10 cellular contexts compared by ENCODE assay signal in the genomic region with DNA sequence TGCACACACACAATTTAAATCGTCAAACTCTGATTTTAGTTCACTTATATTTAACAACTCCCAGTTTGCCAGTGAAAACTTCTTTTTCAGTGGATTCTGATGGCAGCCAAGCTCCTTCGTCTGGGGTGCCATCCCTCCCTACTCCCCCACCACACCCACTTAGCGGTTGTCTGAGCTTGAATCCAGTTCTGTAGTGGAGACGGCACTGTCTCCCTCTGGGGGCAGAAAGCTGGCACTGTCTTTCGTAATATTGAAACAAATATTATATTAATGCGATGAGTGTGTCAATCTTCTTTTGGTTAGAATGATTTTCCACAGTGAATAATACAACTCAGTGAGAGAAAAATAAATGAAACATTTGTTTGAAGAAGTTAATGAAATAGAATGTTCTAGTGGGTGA. TPM values are rescaled to one million over a fixed set of nuclear protein-coding genes. Genes with fewer than 3 reads are reported as not detected.
A peak's percentile ranks its signal among the peaks of the same experiment; 100 is the strongest.
DNase-seq lines count a peak whose midpoint lies in the region; ATAC-seq and TF ChIP-seq lines count a peak whose summit lies in the region.
"Had no signal": no experiment of that assay in that cellular context is flagged by ENCODE, and none has a peak within 500 bp of the region (broad histone marks: within the 10 kb centered on the region; RNA-seq: fewer than 3 reads in every experiment).

No MANE protein-coding gene starts in this region.

- POLR2A ChIA-PET in Panc1 (lab: Charles Lee): no interaction called here
- POLR2A ChIA-PET in activated CD4-positive, alpha-beta memory T cell treated with anti-CD3 and anti-CD28 coated beads for 36 hours (lab: Charles Lee): no interaction called here

- H3K4me1 Mint-ChIP-seq in type B pancreatic cell (ENCODE audit: unreplicated experiment): no peaks in the 10 kb centered on the region
- H3K4me1 Mint-ChIP-seq in activated CD4-positive, alpha-beta memory T cell treated with anti-CD3 and anti-CD28 coated beads for 36 hours (ENCODE audit: low read depth): no peaks in the 10 kb centered on the region

- H4K20me1 ChIP-seq in mammary epithelial cell (ENCODE audit: insufficient read depth, low read length): no peaks in the 10 kb centered on the region

- H3K4me3 Mint-ChIP-seq in type B pancreatic cell: no peak overlapping the region
- H3K4me3 Mint-ChIP-seq in activated CD4-positive, alpha-beta memory T cell treated with anti-CD3 and anti-CD28 coated beads for 36 hours: no peak overlapping the region

- peaks cover 9% of the 10 kb centered on the region for H3K27me3 Mint-ChIP-seq in type B pancreatic cell
- H3K27me3 Mint-ChIP-seq in activated CD4-positive, alpha-beta memory T cell treated with anti-CD3 and anti-CD28 coated beads for 36 hours: peaks cover 10% of the 10 kb centered on the region

- no peak overlapping the region for H2AFZ ChIP-seq in mammary epithelial cell (ENCODE audit: low read depth, low read length)

- CTCF ChIA-PET in mammary epithelial cell (lab: Charles Lee; ENCODE audit: low non-redundant PET): interaction anchor here (0.7 to 1.0 kb wide), 2 partner anchors 11 to 159 kb away, joined by 3 to 4 read pairs; no protein-coding TSS in a partner anchor
- CTCF ChIA-PET in Panc1 (lab: Charles Lee): interaction anchor here (1.0 kb wide), 1 partner anchor 158 kb away, joined by 3 read pairs; no protein-coding TSS in a partner anchor
- CTCF ChIA-PET in activated CD4-positive, alpha-beta memory T cell treated with anti-CD3 and anti-CD28 coated beads for 36 hours (lab: Charles Lee): interaction anchor here (0.9 to 4.2 kb wide), 5 partner anchors 7 to 341 kb away, joined by 3 to 17 read pairs (median 4); no protein-coding TSS in a partner anchor

- no peak for ATAC-seq in Panc1

- WGBS in mammary epithelial cell (ENCODE audit: low coverage, missing lambda C conversion rate): 65% methylated on average over 6 of the region's 6 CpGs
- WGBS in thyroid gland, 2 donors: 75 to 83% methylated on average over 6 of the region's 6 CpGs

- DNase-seq in mammary epithelial cell: no peak
- no peak for DNase-seq in breast epithelium (ENCODE audit: low spot score in 2 of 2)
- no peak for DNase-seq in Panc1 (ENCODE audit: low read depth, low spot score)
- peak; percentile 40 for DNase-seq in epithelial cell of esophagus (ENCODE audit: low read depth)
- no peak for DNase-seq in type B pancreatic cell (ENCODE audit: extremely low spot score, unreplicated experiment)
- no peak for DNase-seq in thyroid gland
- no peak for DNase-seq in NCI-H446 treated with DMSO at 0.1 percent for 48 hours (lab: John Stamatoyannopoulos, UW)
- no peak for DNase-seq in activated CD4-positive, alpha-beta memory T cell treated with anti-CD3 and anti-CD28 coated beads for 36 hours
- DNase-seq: stimulated activated CD4-positive, alpha-beta T cell treated with anti-CD3 and anti-CD28 coated beads, Interleukin-15, amount 100 ng/mL, for 24 hours had no signal

- H3K27me3 ChIP-seq in mammary epithelial cell (ENCODE audit: insufficient read depth, low read length) (no peaks in the 10 kb centered on the region), breast epithelium (no peaks in the 10 kb centered on the region), Panc1 (ENCODE audit: control insufficient read depth, insufficient read depth, low read length) (no peaks in the 10 kb centered on the region; the same call in none of the 2 replicates), thyroid gland (no peaks in the 10 kb centered on the region)

- BruUV-seq in mammary epithelial cell (replicated peaks; lab: Mats Ljungman, UMichigan): no TSS peak
- no TSS peak for BruUV-seq in Panc1 (replicated peaks; lab: Mats Ljungman, UMichigan)

- H3K79me2 ChIP-seq in mammary epithelial cell (ENCODE audit: insufficient read depth, low read length): no peaks in the 10 kb centered on the region

- TF ChIP-seq CTCF in mammary epithelial cell (conservative IDR thresholded peaks at IDR 0.05 in 1 of 2, IDR thresholded peaks at IDR 0.05 in 1 of 2; ENCODE audit: extremely low read depth in 1 of 2, insufficient read depth in 1 of 2, low read depth in 1 of 2, low read length in 2 of 2) (peak; percentile 36 to 49), breast epithelium (IDR thresholded peaks at IDR 0.05) (no peak), Panc1 (IDR thresholded peaks at IDR 0.05) (peak; percentile 66), epithelial cell of esophagus (IDR thresholded peaks at IDR 0.05; ENCODE audit: insufficient read depth, low read depth, low read length, missing control alignments) (peak; percentile 58), type B pancreatic cell (conservative IDR thresholded peaks at IDR 0.05) (peak; percentile 62), thyroid gland (IDR thresholded peaks at IDR 0.05) (no peak)

- H3K9me3 ChIP-seq in mammary epithelial cell (replicated peaks; ENCODE audit: insufficient read depth, low read length) (no peaks in the 10 kb centered on the region), breast epithelium (no peaks in the 10 kb centered on the region), Panc1 (ENCODE audit: control insufficient read depth, insufficient read depth, low read depth, low read length) (no peaks in the 10 kb centered on the region), thyroid gland (no peaks in the 10 kb centered on the region)

- in situ Hi-C loops in mammary epithelial cell (cut with MboI; ENCODE audit: low sequenced_read_pairs in 2 of 2) (loop anchor here (5.0 to 25.0 kb wide), 2 partner anchors 156 to 476 kb away; no protein-coding TSS in a partner anchor), Panc1 (cut with HindIII; ENCODE audit: low pct_unique_long_range_greater_than_20kb, low sequenced_read_pairs) (no loop called here)

- TF ChIP-seq POLR2A in breast epithelium (IDR thresholded peaks at IDR 0.05): no peak
- TF ChIP-seq POLR2A in thyroid gland (IDR thresholded peaks at IDR 0.05): no peak

- H3K27ac ChIP-seq in mammary epithelial cell (ENCODE audit: insufficient read depth, low read depth, low read length) (no peak overlapping the region), breast epithelium (no peak overlapping the region), Panc1 (ENCODE audit: low read length) (no peak overlapping the region), thyroid gland (no peak overlapping the region)

- H3K36me3 ChIP-seq in mammary epithelial cell (ENCODE audit: insufficient read depth, low read length): no peaks in the 10 kb centered on the region
- H3K36me3 ChIP-seq in breast epithelium: no peaks in the 10 kb centered on the region
- H3K36me3 ChIP-seq in Panc1 (ENCODE audit: control insufficient read depth, insufficient read depth, low read length): no peaks in the 10 kb centered on the region
- no peaks in the 10 kb centered on the region for H3K36me3 ChIP-seq in thyroid gland

- intact Hi-C loops in mammary epithelial cell (cut with micrococcal nuclease) (loop anchor here (2.0 kb wide), 1 partner anchor 295 kb away; no protein-coding TSS in a partner anchor), breast epithelium (cut with DNase I; ENCODE audit: low total_unique reads) (no loop called here), Panc1 (cut with micrococcal nuclease; ENCODE audit: unreplicated experiment) (loop anchor here (2.0 kb wide), 1 partner anchor 293 kb away; no protein-coding TSS in a partner anchor), thyroid gland (cut with DNase I) (no loop called here)
- intact Hi-C loops in activated CD4-positive, alpha-beta memory T cell treated with anti-CD3 and anti-CD28 coated beads for 36 hours (cut with micrococcal nuclease): no loop called here

- no peaks in the 10 kb centered on the region for H3K36me3 Mint-ChIP-seq in type B pancreatic cell
- H3K36me3 Mint-ChIP-seq in activated CD4-positive, alpha-beta memory T cell treated with anti-CD3 and anti-CD28 coated beads for 36 hours: no peaks in the 10 kb centered on the region

- H3K4me2 ChIP-seq in mammary epithelial cell (ENCODE audit: insufficient read depth, low read depth, low read length): no peak overlapping the region

- H3K9ac ChIP-seq in mammary epithelial cell (ENCODE audit: insufficient read depth, low read length): no peak overlapping the region

- dilution Hi-C loops in mammary epithelial cell (cut with HindIII; ENCODE audit: low sequenced_read_pairs): no loop called here

- H3K4me3 ChIP-seq in mammary epithelial cell (replicated peaks in 1 of 3; ENCODE audit: insufficient read depth in 1 of 3, low read depth in 2 of 3, low read length in 3 of 3) (no peak overlapping the region), breast epithelium (no peak overlapping the region), Panc1 (ENCODE audit: low read depth in 2 of 2, low read length in 2 of 2) (no peak overlapping the region), epithelial cell of esophagus (ENCODE audit: low read length) (no peak overlapping the region), thyroid gland (replicated peaks in 1 of 3) (no peak overlapping the region)

- H3K4me1 ChIP-seq in mammary epithelial cell (ENCODE audit: insufficient read depth, low read length) (no peaks in the 10 kb centered on the region), breast epithelium (no peaks in the 10 kb centered on the region), Panc1 (ENCODE audit: control insufficient read depth, insufficient read depth, low read length) (no peaks in the 10 kb centered on the region), thyroid gland (no peaks in the 10 kb centered on the region)

- no peak overlapping the region for H3K27ac Mint-ChIP-seq in type B pancreatic cell
- no peak overlapping the region for H3K27ac Mint-ChIP-seq in activated CD4-positive, alpha-beta memory T cell treated with anti-CD3 and anti-CD28 coated beads for 36 hours

- H3K9me3 Mint-ChIP-seq in type B pancreatic cell: no peaks in the 10 kb centered on the region
- H3K9me3 Mint-ChIP-seq in activated CD4-positive, alpha-beta memory T cell treated with anti-CD3 and anti-CD28 coated beads for 36 hours: no peaks in the 10 kb centered on the region

RNA-seq across cellular contexts. Expression of gene MEPE, which starts 5.4 kb away (rescaled TPM):
- not detected for total RNA-seq in mammary epithelial cell
- not detected for polyA plus RNA-seq in mammary epithelial cell
- polyA minus RNA-seq in mammary epithelial cell: not detected
- not detected for total RNA-seq in breast epithelium
- total RNA-seq in Panc1 (2021; ENCODE audit: unreplicated experiment): not detected
- polyA plus RNA-seq in Panc1 (2012; ENCODE audit: insufficient read length): not detected
- total RNA-seq in type B pancreatic cell (ENCODE audit: low replicate concordance): not detected in 2 replicates
- not detected for total RNA-seq in thyroid gland
- not detected for total RNA-seq in activated CD4-positive, alpha-beta memory T cell treated with anti-CD3 and anti-CD28 coated beads for 36 hours
- total RNA-seq: lung microvascular endothelial cell had no signal

RNA-seq across cellular contexts. Expression of gene IBSP, which starts 38.9 kb away (rescaled TPM):
- total RNA-seq in mammary epithelial cell (not detected), breast epithelium (not detected), Panc1 (2021; ENCODE audit: unreplicated experiment) (not detected), type B pancreatic cell (ENCODE audit: low replicate concordance) (not detected in 2 replicates), thyroid gland (not detected)
- not detected for polyA plus RNA-seq in mammary epithelial cell
- polyA minus RNA-seq in mammary epithelial cell: not detected
- polyA plus RNA-seq in Panc1 (2012; ENCODE audit: insufficient read length): not detected
- total RNA-seq in activated CD4-positive, alpha-beta memory T cell treated with anti-CD3 and anti-CD28 coated beads for 36 hours: not detected
- total RNA-seq: lung microvascular endothelial cell had no signal

Comparison
In these comparisons a context has a peak if more than half of its experiments do, and no peak if none do; other contexts are left out.
1. CTCF ChIP-seq: peak in mammary epithelial cell (2 of 2), Panc1 (single experiment), epithelial cell of esophagus (single experiment) and type B pancreatic cell (single experiment); none in breast epithelium (0 of 3) and thyroid gland (0 of 6).
2. intact Hi-C loops: an anchor here in mammary epithelial cell (2.0 kb wide) and Panc1 (2.0 kb wide); none called in breast epithelium, thyroid gland and activated CD4-positive, alpha-beta memory T cell treated with anti-CD3 and anti-CD28 coated beads for 36 hours.